ENCODE assay signal across 8 cellular contexts in genomic region chr4:2220016-2220620, GRCh38. TPM values are rescaled to one million over a fixed set of nuclear protein-coding genes. Genes with fewer than 3 reads are reported as not detected.
DNase-seq lines count a peak whose midpoint lies in the region; ATAC-seq lines count a peak whose summit lies in the region.

No MANE protein-coding gene starts in this region.

- ATAC-seq in activated naive CD4-positive, alpha-beta T cell treated with anti-CD3 and anti-CD28 coated beads, Interleukin-2, amount 50 U/mL, for 72 hours: peak; percentile 86 to 87
- peak; percentile 85 for ATAC-seq in Right ventricle myocardium inferior

- H3K9me3 Mint-ChIP-seq in activated naive CD4-positive, alpha-beta T cell treated with anti-CD3 and anti-CD28 coated beads, Interleukin-2, amount 50 U/mL, for 72 hours: no peaks in the 10 kb centered on the region

- no peak overlapping the region for H3K27ac Mint-ChIP-seq in activated naive CD4-positive, alpha-beta T cell treated with anti-CD3 and anti-CD28 coated beads, Interleukin-2, amount 50 U/mL, for 72 hours

- intact Hi-C loops in Right ventricle myocardium inferior (cut with DNase I) (loop anchor here (1.0 to 2.0 kb wide), 2 partner anchors 221 to 243 kb away; no protein-coding TSS in a partner anchor), posterior cingulate gyrus (cut with DNase I) (loop anchor here (2.0 kb wide), 1 partner anchor 243 kb away; no protein-coding TSS in a partner anchor)

- H3K36me3 Mint-ChIP-seq in activated naive CD4-positive, alpha-beta T cell treated with anti-CD3 and anti-CD28 coated beads, Interleukin-2, amount 50 U/mL, for 72 hours: no peaks in the 10 kb centered on the region

- DNase-seq in NK-92 treated with Interleukin-12 subunit alpha and Interleukin-12 subunit beta, amount 100 ng/mL, for 24 hours (lab: John Stamatoyannopoulos, UW): peak; percentile 37
- DNase-seq in NK-92 (lab: John Stamatoyannopoulos, UW; ENCODE audit: unreplicated experiment) (no peak), M059J (ENCODE audit: low read depth) (peak; percentile 69), SKM-1 treated with dmso at 0.1 percent for 144 hours (lab: John Stamatoyannopoulos, UW; ENCODE audit: unreplicated experiment) (peak; percentile 81), Right ventricle myocardium inferior (ENCODE audit: missing footprints) (peak; percentile 80), posterior cingulate gyrus (peak; percentile 44 to 95 (median 72)), ureter (ENCODE audit: low spot score) (peak; percentile 76)
- peak; percentile 70 to 84 for DNase-seq in activated naive CD4-positive, alpha-beta T cell treated with anti-CD3 and anti-CD28 coated beads, Interleukin-2, amount 50 U/mL, for 72 hours (ENCODE audit: low spot score in 2 of 2)

RNA-seq across cellular contexts. Expression of gene HAUS3, which starts 21.8 kb away (rescaled TPM):
- total RNA-seq in M059J (2014; rRNA removed; shearing (Covaris generic)): 7.7 and 14.2 TPM in 2 replicates
- total RNA-seq in activated naive CD4-positive, alpha-beta T cell treated with anti-CD3 and anti-CD28 coated beads, Interleukin-2, amount 50 U/mL, for 72 hours: 10 to 100 TPM; 22.1 to 24.9 TPM
- total RNA-seq in Right ventricle myocardium inferior (7.7 TPM), ureter (13.2 TPM)

RNA-seq across cellular contexts. Expression of gene POLN, which starts 21.8 kb away (rescaled TPM):
- 0.44 TPM in 1 of 2 replicates, not detected in the other for total RNA-seq in M059J (2014; rRNA removed; shearing (Covaris generic))
- 1 to 10 TPM; 1.8 to 7.3 TPM for total RNA-seq in activated naive CD4-positive, alpha-beta T cell treated with anti-CD3 and anti-CD28 coated beads, Interleukin-2, amount 50 U/mL, for 72 hours
- total RNA-seq in Right ventricle myocardium inferior (2.0 TPM), ureter (3.1 TPM)

RNA-seq across cellular contexts. Expression of gene MXD4, which starts 41.8 kb away (rescaled TPM):
- total RNA-seq in M059J (2014; rRNA removed; shearing (Covaris generic)): 11.1 and 19.2 TPM in 2 replicates
- total RNA-seq in activated naive CD4-positive, alpha-beta T cell treated with anti-CD3 and anti-CD28 coated beads, Interleukin-2, amount 50 U/mL, for 72 hours: 10 to 100 TPM in 1 of 2 donors, 1 to 10 TPM in 1; 5.1 to 10.6 TPM
- total RNA-seq in Right ventricle myocardium inferior (36.0 TPM), ureter (34.5 TPM)
